10 cellular contexts compared by ENCODE assay signal in the genomic region with DNA sequence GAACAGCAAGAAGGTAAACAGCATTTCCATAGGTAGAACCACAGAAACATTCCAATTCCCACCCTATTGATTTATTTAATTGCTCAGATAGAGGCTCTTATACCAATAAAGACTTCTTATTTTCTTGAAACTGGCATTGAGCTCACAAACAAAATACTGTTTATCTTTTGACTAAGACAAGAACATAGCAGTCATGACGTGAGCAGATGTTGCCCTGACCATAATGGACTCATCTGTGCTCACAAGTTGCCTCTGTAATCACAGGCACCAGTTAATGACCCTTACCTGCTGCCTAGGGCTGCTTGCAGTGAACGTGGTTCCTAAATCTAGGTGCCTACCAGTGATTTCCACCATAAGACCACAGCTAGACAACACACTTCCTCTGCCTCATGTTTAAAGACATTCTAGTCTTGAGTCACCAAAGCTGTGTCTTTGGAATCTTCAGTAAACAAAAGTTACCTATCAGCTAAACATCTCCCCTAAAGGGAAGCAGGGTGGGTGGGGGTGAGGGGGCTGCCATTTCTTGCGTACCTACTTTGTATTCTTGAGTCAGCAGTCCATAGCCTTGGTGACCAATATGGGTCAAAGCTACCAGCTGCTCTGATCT. TPM values are rescaled to one million over a fixed set of nuclear protein-coding genes. Genes with fewer than 3 reads are reported as not detected.
DNase-seq lines count a peak whose midpoint lies in the region; ATAC-seq and TF ChIP-seq lines count a peak whose summit lies in the region.
"Had no signal": no experiment of that assay in that cellular context is flagged by ENCODE, and none has a peak within 500 bp of the region (broad histone marks: within the 10 kb centered on the region; RNA-seq: fewer than 3 reads in every experiment).

No MANE protein-coding gene starts in this region.

- no peak overlapping the region for H3K4me2 ChIP-seq in osteoblast (ENCODE audit: insufficient read depth, low read length)

- peaks cover 69 to 78% (median 71%) of the 10 kb centered on the region in 3 donors for H3K4me1 Mint-ChIP-seq in CD8-positive, alpha-beta memory T cell
- H3K4me1 Mint-ChIP-seq in activated naive CD8-positive, alpha-beta T cell (ENCODE audit: low read depth): peaks cover 58% of the 10 kb centered on the region
- H3K4me1 Mint-ChIP-seq in endodermal cell: peaks cover 30% of the 10 kb centered on the region

- no peak for TF ChIP-seq CTCF in osteoblast (IDR thresholded peaks at IDR 0.05; ENCODE audit: extremely low read depth, low read depth, low read length)
- TF ChIP-seq CTCF in endodermal cell (conservative IDR thresholded peaks at IDR 0.05): no peak

- H3K79me2 ChIP-seq in osteoblast (ENCODE audit: insufficient read depth, low read length): peaks cover 41% of the 10 kb centered on the region

- H3K4me1 ChIP-seq in CD8-positive, alpha-beta memory T cell (ENCODE audit: insufficient read depth, low read length): peaks cover 62% of the 10 kb centered on the region
- peaks cover 41% of the 10 kb centered on the region for H3K4me1 ChIP-seq in osteoblast (ENCODE audit: insufficient read depth, low read length)
- H3K4me1 ChIP-seq in endodermal cell (ENCODE audit: control insufficient read depth, insufficient read depth, low read length): peaks cover 2% of the 10 kb centered on the region

- CTCF ChIA-PET in CD8-positive, alpha-beta memory T cell (lab: Charles Lee): interaction anchor here (0.7 to 3.9 kb wide), 13 partner anchors 10 to 86 kb away, joined by 3 to 26 read pairs (median 6); partner anchors contain the start of gene CXCR6

- peaks cover 0 to 2% of the 10 kb centered on the region in 2 donors for H3K27me3 Mint-ChIP-seq in CD8-positive, alpha-beta memory T cell
- H3K27me3 Mint-ChIP-seq in activated naive CD8-positive, alpha-beta T cell: no peaks in the 10 kb centered on the region
- H3K27me3 Mint-ChIP-seq in endodermal cell (ENCODE audit: insufficient read depth): peaks cover 10% of the 10 kb centered on the region

- no peaks in the 10 kb centered on the region for H3K36me3 ChIP-seq in CD8-positive, alpha-beta memory T cell (ENCODE audit: insufficient read depth, low read length)
- H3K36me3 ChIP-seq in osteoblast (ENCODE audit: insufficient read depth, low read length) (no peaks in the 10 kb centered on the region), endodermal cell (ENCODE audit: control insufficient read depth, insufficient read depth, low read length) (no peaks in the 10 kb centered on the region)

- POLR2A ChIA-PET in CD8-positive, alpha-beta memory T cell (lab: Charles Lee): interaction anchor here (0.6 to 3.3 kb wide), 9 partner anchors 10 to 75 kb away, joined by 3 to 17 read pairs (median 6); partner anchors contain the start of gene CXCR6

- peak overlapping the region; percentile 41 for H3K27ac ChIP-seq in CD8-positive, alpha-beta memory T cell (ENCODE audit: low read depth, low read length)
- H3K27ac ChIP-seq in osteoblast (ENCODE audit: low read depth, low read length) (peak overlapping the region; percentile 40), endodermal cell (ENCODE audit: low read depth, low read length) (no peak overlapping the region)

- no peak for ATAC-seq in HG03571 (IDR thresholded peaks at IDR 0.05; ENCODE audit: unreplicated experiment)
- no peak for ATAC-seq in GM19035 (IDR thresholded peaks at IDR 0.05; ENCODE audit: unreplicated experiment)
- ATAC-seq in GM21367 (IDR thresholded peaks at IDR 0.05; ENCODE audit: unreplicated experiment): no peak
- ATAC-seq: esophagus mucosa had no signal

- peak overlapping the region; percentile 68 to 92 (median 77) for H3K4me3 Mint-ChIP-seq in CD8-positive, alpha-beta memory T cell
- H3K4me3 Mint-ChIP-seq in activated naive CD8-positive, alpha-beta T cell: peak overlapping the region; percentile 70
- H3K4me3 Mint-ChIP-seq in endodermal cell: no peak overlapping the region

- WGBS in endodermal cell (ENCODE audit: insufficient coverage in 1 of 2, insufficient read length in 1 of 2), 2 experiments: 93 to 100% methylated on average over 2 to 3 of the region's 3 CpGs

- no peaks in the 10 kb centered on the region for H3K27me3 ChIP-seq in CD8-positive, alpha-beta memory T cell (ENCODE audit: insufficient read depth, low read length, poor library complexity, severe bottlenecking)
- H3K27me3 ChIP-seq in osteoblast (ENCODE audit: insufficient read depth, low read length): peaks cover 3% of the 10 kb centered on the region
- no peaks in the 10 kb centered on the region for H3K27me3 ChIP-seq in endodermal cell (ENCODE audit: control insufficient read depth, insufficient read depth, low read length, poor library complexity, severe bottlenecking)

- peak; percentile 17 to 63 (median 29) for DNase-seq in CD8-positive, alpha-beta memory T cell
- peak; percentile 60 for DNase-seq in Jurkat, Clone E6-1 (ENCODE audit: low read depth, low spot score)
- DNase-seq in osteoblast (ENCODE audit: insufficient read length, low spot score, missing footprints): no peak
- DNase-seq in endodermal cell: no peak
- DNase-seq: stimulated activated CD4-positive, alpha-beta T cell treated with anti-CD3 and anti-CD28 coated beads, Interleukin-4, amount 100 ng/mL, for 1 hour had no signal

- H3K9me3 ChIP-seq in CD8-positive, alpha-beta memory T cell (ENCODE audit: low read length): no peaks in the 10 kb centered on the region
- H3K9me3 ChIP-seq in osteoblast (ENCODE audit: low read depth, low read length): no peaks in the 10 kb centered on the region
- no peaks in the 10 kb centered on the region for H3K9me3 ChIP-seq in endodermal cell (ENCODE audit: control insufficient read depth, low read length)

- no peaks in the 10 kb centered on the region for H4K20me1 ChIP-seq in osteoblast (ENCODE audit: insufficient read depth, low read length)

- no peak overlapping the region for H3K9ac ChIP-seq in endodermal cell (ENCODE audit: extremely low read depth, low read length, poor library complexity, severe bottlenecking)

- peaks cover 0 to 36% (median 5%) of the 10 kb centered on the region in 3 donors for H3K36me3 Mint-ChIP-seq in CD8-positive, alpha-beta memory T cell
- peaks cover 8% of the 10 kb centered on the region for H3K36me3 Mint-ChIP-seq in activated naive CD8-positive, alpha-beta T cell
- no peaks in the 10 kb centered on the region for H3K36me3 Mint-ChIP-seq in endodermal cell (ENCODE audit: low read depth)

- H3K27ac Mint-ChIP-seq in CD8-positive, alpha-beta memory T cell: peak overlapping the region; percentile 89 to 99 (median 94)
- peak overlapping the region; percentile 58 for H3K27ac Mint-ChIP-seq in activated naive CD8-positive, alpha-beta T cell
- H3K27ac Mint-ChIP-seq in endodermal cell: no peak overlapping the region

- H2AFZ ChIP-seq in osteoblast (ENCODE audit: low read length): no peak overlapping the region

- peak overlapping the region; percentile 30 for H3K4me3 ChIP-seq in CD8-positive, alpha-beta memory T cell (ENCODE audit: low read length)
- peak overlapping the region; percentile 6; the same call in 1 of the 2 replicates for H3K4me3 ChIP-seq in Jurkat, Clone E6-1 (ENCODE audit: low read length)
- H3K4me3 ChIP-seq in osteoblast (ENCODE audit: insufficient read depth, low read length): no peak overlapping the region
- no peak overlapping the region for H3K4me3 ChIP-seq in endodermal cell (ENCODE audit: low read length)

- peaks cover 0 to 2% (median 0%) of the 10 kb centered on the region in 5 donors for H3K9me3 Mint-ChIP-seq in CD8-positive, alpha-beta memory T cell
- no peaks in the 10 kb centered on the region for H3K9me3 Mint-ChIP-seq in activated naive CD8-positive, alpha-beta T cell (ENCODE audit: low read depth)
- no peaks in the 10 kb centered on the region for H3K9me3 Mint-ChIP-seq in endodermal cell

RNA-seq across cellular contexts. Expression of gene FYCO1, which starts 2.1 kb away (rescaled TPM):
- total RNA-seq in CD8-positive, alpha-beta memory T cell: 10 to 100 TPM; 13.4 to 13.7 TPM
- 11.0 TPM for polyA plus RNA-seq in CD8-positive, alpha-beta memory T cell
- polyA plus RNA-seq in Jurkat, Clone E6-1 (2012; ENCODE audit: insufficient read depth, insufficient read length): 11.1 TPM
- total RNA-seq in osteoblast (22.7 and 25.0 TPM in 2 replicates), endodermal cell (10 to 100 TPM; 11.3 to 11.8 TPM)
- polyA plus RNA-seq in endodermal cell (2013, experiment 1 of 2): 7.5 TPM
- 6.5 TPM for polyA plus RNA-seq in endodermal cell (2013, experiment 2 of 2)

RNA-seq across cellular contexts. Expression of gene XCR1, which starts 33.8 kb away (rescaled TPM):
- total RNA-seq in CD8-positive, alpha-beta memory T cell: not detected
- not detected for polyA plus RNA-seq in CD8-positive, alpha-beta memory T cell
- not detected for polyA plus RNA-seq in Jurkat, Clone E6-1 (2012; ENCODE audit: insufficient read depth, insufficient read length)
- total RNA-seq in osteoblast: not detected in 2 replicates
- total RNA-seq in endodermal cell: not detected
- not detected for polyA plus RNA-seq in endodermal cell (2013, experiment 1 of 2)
- not detected for polyA plus RNA-seq in endodermal cell (2013, experiment 2 of 2)

RNA-seq across cellular contexts. Expression of gene CXCR6, which starts 50.3 kb away (rescaled TPM):
- 1 to 10 TPM; 5.8 to 5.9 TPM for total RNA-seq in CD8-positive, alpha-beta memory T cell
- 70.8 TPM for polyA plus RNA-seq in CD8-positive, alpha-beta memory T cell
- polyA plus RNA-seq in Jurkat, Clone E6-1 (2012; ENCODE audit: insufficient read depth, insufficient read length): 0.38 TPM
- total RNA-seq in osteoblast: not detected in 2 replicates
- total RNA-seq in endodermal cell: not detected
- polyA plus RNA-seq in endodermal cell (2013, experiment 1 of 2): not detected
- polyA plus RNA-seq in endodermal cell (2013, experiment 2 of 2): not detected

Comparison
In these comparisons a context has a peak if more than half of its experiments do, and no peak if none do; other contexts are left out.
1. DNase-seq: peak in CD8-positive, alpha-beta memory T cell (5 of 5) and Jurkat, Clone E6-1 (single experiment); none in osteoblast (single experiment) and endodermal cell (single experiment).
2. H3K4me3 ChIP-seq: peak in CD8-positive, alpha-beta memory T cell (single experiment) and Jurkat, Clone E6-1 (single experiment); none in osteoblast (single experiment) and endodermal cell (single experiment).